ENCODE assay signal across 18 cellular contexts in the genomic region with DNA sequence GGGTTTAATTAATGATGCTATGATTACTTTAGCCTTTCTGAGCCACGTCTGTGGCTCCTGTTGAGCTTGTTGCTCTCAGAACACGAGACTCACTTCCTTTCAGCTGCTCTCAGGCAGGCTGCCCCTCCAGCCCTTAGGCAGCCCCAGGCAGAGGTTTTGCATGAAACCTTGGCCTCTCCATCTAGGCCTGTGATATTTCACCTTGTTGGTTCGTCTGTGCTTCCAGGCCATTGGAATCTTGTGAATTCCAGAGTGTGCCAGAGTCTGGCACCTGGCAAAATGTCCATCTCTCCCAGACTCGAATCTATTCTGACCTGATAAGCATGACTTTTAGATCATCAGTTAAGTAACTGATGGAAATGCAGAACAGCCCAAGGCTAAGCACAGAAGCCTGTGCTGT.
"Had no signal": no experiment of that assay in that cellular context is flagged by ENCODE, and none has a peak within 500 bp of the region (broad histone marks: within the 10 kb centered on the region; RNA-seq: fewer than 3 reads in every experiment).

No MANE protein-coding gene starts in this region.

- H3K36me3 ChIP-seq: esophagus muscularis mucosa, gastrocnemius medialis, heart right ventricle, right atrium auricular region, sigmoid colon, stomach, thoracic aorta, transverse colon had no signal

- ATAC-seq: gastrocnemius medialis, heart right ventricle, left colon, left ventricle myocardium superior had no signal

- H3K9me3 ChIP-seq: esophagus muscularis mucosa, gastrocnemius medialis, heart right ventricle, right atrium auricular region, sigmoid colon, stomach, thoracic aorta, transverse colon had no signal

- H3K4me3 ChIP-seq: esophagus muscularis mucosa, gastrocnemius medialis, heart right ventricle, lung, right atrium auricular region, sigmoid colon, skin epidermis, stomach, thoracic aorta, transverse colon had no signal

- H3K27ac ChIP-seq: esophagus muscularis mucosa, heart right ventricle, right atrium auricular region, sigmoid colon, skin epidermis, stomach, thoracic aorta, transverse colon had no signal

- DNase-seq: effector memory CD4-positive, alpha-beta T cell; gastrocnemius medialis; heart right ventricle; kidney; left colon; left ventricle myocardium superior; naive B cell; sigmoid colon; stimulated activated CD4-positive, alpha-beta T cell treated with anti-CD3 and anti-CD28 coated beads, Interleukin-12 subunit alpha, Interleukin-12 subunit beta, amount 100 ng/mL, for 4 hours; stimulated activated naive CD4-positive, alpha-beta T cell; stomach; substantia nigra; transverse colon had no signal

- H3K27me3 ChIP-seq: esophagus muscularis mucosa, gastrocnemius medialis, heart right ventricle, right atrium auricular region, sigmoid colon, transverse colon had no signal
